In the genomic region with DNA sequence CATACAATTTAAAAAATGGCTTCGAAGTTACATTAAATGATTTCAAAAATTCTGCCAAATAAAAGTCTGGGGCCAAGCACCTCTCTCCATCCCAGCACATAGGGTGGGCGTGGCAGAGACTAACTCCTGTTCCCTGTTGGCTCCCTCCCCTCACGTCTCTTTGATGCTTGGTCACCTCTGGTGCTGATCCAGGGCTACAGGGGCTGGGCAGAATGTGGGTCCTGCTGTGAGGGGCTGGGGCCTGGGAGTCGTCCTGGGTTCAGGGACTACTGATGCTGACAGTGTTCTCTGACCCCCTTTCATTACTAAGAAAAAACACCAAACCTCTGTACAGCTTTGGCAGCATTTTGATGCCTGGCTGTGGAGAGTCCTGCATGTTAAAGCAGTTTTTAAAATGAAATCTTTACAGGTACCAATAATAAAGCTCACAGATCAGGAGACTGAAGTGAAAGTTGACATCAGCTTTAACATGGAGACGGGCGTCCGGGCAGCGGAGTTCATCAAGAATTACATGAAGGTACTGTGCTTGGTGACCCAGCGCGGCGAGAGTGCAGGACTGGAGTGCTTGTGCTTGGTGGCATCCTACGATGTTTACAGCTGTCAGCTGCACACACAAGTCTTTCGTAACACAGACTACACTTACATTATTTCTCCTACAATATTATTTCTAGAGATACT, we compare ENCODE assay signal across 28 cellular contexts.
"Had no signal": no experiment of that assay in that cellular context is flagged by ENCODE, and none has a peak within 500 bp of the region (broad histone marks: within the 10 kb centered on the region; RNA-seq: fewer than 3 reads in every experiment).

No MANE protein-coding gene starts in this region.

- H3K9me3 Mint-ChIP-seq: activated CD8-positive, alpha-beta T cell treated with anti-CD3 and anti-CD28 coated beads for 36 hours; activated naive CD4-positive, alpha-beta T cell treated with anti-CD3 and anti-CD28 coated beads for 36 hours; activated naive CD4-positive, alpha-beta T cell treated with anti-CD3 and anti-CD28 coated beads, Interleukin-2, amount 50 U/mL, for 72 hours; activated T-helper 1 cell treated with anti-CD3 and anti-CD28 coated beads, Interleukin-12 subunit alpha, Interleukin-12 subunit beta, Interleukin-2, Interleukin-4 antibody, amounts not matched to agents 30 ng/mL and 10 ng/mL and 1 ng/mL, durations not matched to agents 14 hours and 24 hours and 36 hours; T-helper 1 cell treated with Interleukin-12 subunit alpha and Interleukin-12 subunit beta and Interleukin-4 antibody, amounts not matched to agents 30 μg/mL and 1 μg/mL, for 36 hours; T-helper 2 cell treated with Interferon-gamma antibody and Interleukin-4, amounts not matched to agents 5 μg/mL and 100 μg/mL, for 36 hours had no signal

- H3K4me3 ChIP-seq: adrenal gland, body of pancreas, breast epithelium, SJCRH30, SK-N-MC had no signal

- H3K4me1 ChIP-seq: adrenal gland, body of pancreas, breast epithelium, SJCRH30 had no signal

- H3K36me3 ChIP-seq: breast epithelium, SJCRH30 had no signal

- H3K27ac Mint-ChIP-seq: activated CD8-positive, alpha-beta T cell treated with anti-CD3 and anti-CD28 coated beads for 36 hours; activated naive CD4-positive, alpha-beta T cell treated with anti-CD3 and anti-CD28 coated beads for 36 hours; activated T-helper 1 cell treated with anti-CD3 and anti-CD28 coated beads, Interleukin-12 subunit alpha, Interleukin-12 subunit beta, Interleukin-2, Interleukin-4 antibody, amounts not matched to agents 30 ng/mL and 10 ng/mL and 1 ng/mL, durations not matched to agents 14 hours and 24 hours and 36 hours; T-helper 2 cell treated with Interferon-gamma antibody and Interleukin-4, amounts not matched to agents 5 μg/mL and 100 μg/mL, for 36 hours had no signal

- DNase-seq: activated CD4-positive, alpha-beta T cell treated with anti-CD3 and anti-CD28 coated beads, Interleukin-2, amount 50 U/mL, for 1 hour; activated CD8-positive, alpha-beta T cell treated with anti-CD3 and anti-CD28 coated beads for 36 hours; activated gamma-delta T cell treated with Interleukin-2 at 50 U/mL for 16 hours; activated naive CD4-positive, alpha-beta T cell treated with anti-CD3 and anti-CD28 coated beads for 36 hours; body of pancreas; cerebellar nuclear complex; KG1; MM.1S; MV-4-11; NCI-H1092 treated with DMSO at 0.1 percent for 48 hours; NCI-H1417; NCI-H146; NCI-H187; NCI-H2029 treated with DMSO at 0.1 percent for 48 hours; NCI-H2107; NCI-H2171; NCI-H510A; NCI-H526; NCI-H748 treated with DMSO at 0.1 percent for 48 hours; SHP77; SJCRH30 had no signal

- ATAC-seq: activated CD8-positive, alpha-beta T cell treated with anti-CD3 and anti-CD28 coated beads for 36 hours; activated naive CD4-positive, alpha-beta T cell treated with anti-CD3 and anti-CD28 coated beads, Interleukin-2, amount 50 U/mL, for 72 hours; body of pancreas had no signal

- H3K27me3 ChIP-seq: adrenal gland, body of pancreas, breast epithelium, SJCRH30 had no signal

- H3K27me3 Mint-ChIP-seq: activated CD8-positive, alpha-beta T cell treated with anti-CD3 and anti-CD28 coated beads for 36 hours had no signal

- H3K9me3 ChIP-seq: adrenal gland, body of pancreas, breast epithelium, SJCRH30 had no signal

- H3K27ac ChIP-seq: adrenal gland, body of pancreas, breast epithelium, SJCRH30, SK-N-MC had no signal

- H3K4me3 Mint-ChIP-seq: activated CD8-positive, alpha-beta T cell treated with anti-CD3 and anti-CD28 coated beads for 36 hours; activated naive CD4-positive, alpha-beta T cell treated with anti-CD3 and anti-CD28 coated beads for 36 hours; activated T-helper 1 cell treated with anti-CD3 and anti-CD28 coated beads, Interleukin-12 subunit alpha, Interleukin-12 subunit beta, Interleukin-2, Interleukin-4 antibody, amounts not matched to agents 30 ng/mL and 10 ng/mL and 1 ng/mL, durations not matched to agents 14 hours and 24 hours and 36 hours; T-helper 1 cell treated with Interleukin-12 subunit alpha and Interleukin-12 subunit beta and Interleukin-4 antibody, amounts not matched to agents 30 μg/mL and 1 μg/mL, for 36 hours; T-helper 2 cell treated with Interferon-gamma antibody and Interleukin-4, amounts not matched to agents 5 μg/mL and 100 μg/mL, for 36 hours had no signal
